In the genomic region with DNA sequence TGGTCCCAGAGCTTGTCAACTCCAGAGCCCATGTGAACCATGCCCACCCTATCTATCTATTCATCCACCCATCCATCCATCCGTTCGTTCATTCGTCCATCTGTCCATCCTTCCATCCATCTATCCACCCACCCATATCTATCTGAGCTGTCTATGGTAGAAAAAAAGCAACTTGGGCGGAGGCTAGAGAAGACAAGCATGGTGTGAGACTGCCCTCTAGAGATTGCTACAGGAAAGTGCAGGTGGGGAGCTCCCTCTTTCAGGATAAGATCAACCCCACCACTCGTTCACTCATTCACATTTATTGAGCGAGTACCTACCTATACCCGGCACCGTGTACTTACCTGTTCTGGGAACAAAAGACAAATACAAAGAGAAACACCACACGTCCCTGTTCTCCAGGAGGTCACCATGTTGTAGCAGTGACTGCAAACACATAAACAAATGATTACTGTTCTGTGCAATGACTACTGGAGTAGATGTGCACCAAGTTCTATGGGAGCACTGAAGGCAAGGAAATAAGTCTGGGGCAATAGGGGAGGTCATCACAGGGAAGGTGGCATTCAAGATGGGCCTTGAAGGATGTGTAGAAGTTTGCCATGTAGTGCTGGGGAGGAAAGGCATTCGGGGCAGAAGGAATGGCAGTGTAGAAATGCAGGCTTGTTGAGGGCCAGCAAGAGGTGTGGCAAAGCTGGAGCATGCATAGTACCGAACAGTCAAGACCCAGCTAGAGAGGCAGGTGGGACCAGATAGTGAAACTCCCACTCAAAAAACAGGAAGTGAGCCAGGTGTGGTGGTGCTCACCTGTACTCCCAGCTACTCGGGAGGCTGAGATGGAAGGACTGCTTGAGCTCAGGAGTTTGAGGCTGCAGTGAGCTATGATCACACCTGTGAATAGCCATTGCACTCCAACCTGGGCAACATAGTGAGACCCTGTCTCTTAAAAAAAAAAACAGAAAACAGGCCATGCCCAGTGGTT, we compare ENCODE assay signal across 8 cellular contexts. TPM values are rescaled to one million over a fixed set of nuclear protein-coding genes. Genes with fewer than 3 reads are reported as not detected.
DNase-seq lines count a peak whose midpoint lies in the region; ATAC-seq and TF ChIP-seq lines count a peak whose summit lies in the region.

No MANE protein-coding gene starts in this region.

- peak; percentile 88 to 89 for ATAC-seq in natural killer cell treated with Interleukin-12 subunit alpha and Interleukin-12 subunit beta and Interleukin-15 and Interleukin-18, amount 100 ng/mL, for 72 hours
- no peak for ATAC-seq in GM21576 (IDR thresholded peaks at IDR 0.05; ENCODE audit: unreplicated experiment)

- no peaks in the 10 kb centered on the region for H3K9me3 ChIP-seq in fibroblast of lung (ENCODE audit: control insufficient read depth, insufficient read depth, low read depth, low read length)

- no peak overlapping the region for H3K4me3 ChIP-seq in LNCaP clone FGC (ENCODE audit: low read depth, low read length)
- no peak overlapping the region for H3K4me3 ChIP-seq in fibroblast of lung (replicated peaks in 1 of 4; ENCODE audit: control extremely low read depth in 1 of 4, insufficient read depth in 1 of 4, low read depth in 3 of 4, low read length in 4 of 4)

- H3K4me1 Mint-ChIP-seq in natural killer cell treated with Interleukin-12 subunit alpha and Interleukin-12 subunit beta and Interleukin-15 and Interleukin-18, amount 100 ng/mL, for 72 hours (ENCODE audit: low read depth in 2 of 2) = no peaks in the 10 kb centered on the region
- peaks cover 4% of the 10 kb centered on the region for H3K4me1 Mint-ChIP-seq in type B pancreatic cell (ENCODE audit: unreplicated experiment)

- no peaks in the 10 kb centered on the region for H3K9me3 Mint-ChIP-seq in natural killer cell treated with Interleukin-12 subunit alpha and Interleukin-12 subunit beta and Interleukin-15 and Interleukin-18, amount 100 ng/mL, for 72 hours
- no peaks in the 10 kb centered on the region for H3K9me3 Mint-ChIP-seq in type B pancreatic cell

- no peak overlapping the region for H3K4me3 Mint-ChIP-seq in natural killer cell treated with Interleukin-12 subunit alpha and Interleukin-12 subunit beta and Interleukin-15 and Interleukin-18, amount 100 ng/mL, for 72 hours
- H3K4me3 Mint-ChIP-seq in type B pancreatic cell = no peak overlapping the region

- H3K27ac ChIP-seq in fibroblast of lung (ENCODE audit: insufficient read depth, low read length) = no peak overlapping the region

- H3K36me3 ChIP-seq in fibroblast of lung (ENCODE audit: control insufficient read depth, insufficient read depth, low read length) = no peaks in the 10 kb centered on the region

- no peaks in the 10 kb centered on the region for H3K4me1 ChIP-seq in fibroblast of lung (ENCODE audit: control insufficient read depth, extremely low read depth, insufficient read depth, low read length)

- peaks cover 0 to 3% of the 10 kb centered on the region in 2 donors for H3K27me3 Mint-ChIP-seq in natural killer cell treated with Interleukin-12 subunit alpha and Interleukin-12 subunit beta and Interleukin-15 and Interleukin-18, amount 100 ng/mL, for 72 hours
- H3K27me3 Mint-ChIP-seq in type B pancreatic cell = peaks cover 3% of the 10 kb centered on the region

- H3K9ac ChIP-seq in fibroblast of lung (ENCODE audit: insufficient read depth, low read length) = no peak overlapping the region

- H3K79me2 ChIP-seq in fibroblast of lung (ENCODE audit: control insufficient read depth, insufficient read depth, low read length) = no peaks in the 10 kb centered on the region

- H2AFZ ChIP-seq in fibroblast of lung (ENCODE audit: low read length) = no peak overlapping the region

- H3K36me3 Mint-ChIP-seq in natural killer cell treated with Interleukin-12 subunit alpha and Interleukin-12 subunit beta and Interleukin-15 and Interleukin-18, amount 100 ng/mL, for 72 hours = no peaks in the 10 kb centered on the region
- no peaks in the 10 kb centered on the region for H3K36me3 Mint-ChIP-seq in type B pancreatic cell

- no peaks in the 10 kb centered on the region for H3K27me3 ChIP-seq in fibroblast of lung (ENCODE audit: control insufficient read depth, insufficient read depth, low read length)

- no peaks in the 10 kb centered on the region for H4K20me1 ChIP-seq in fibroblast of lung (ENCODE audit: control insufficient read depth, extremely low read depth, insufficient read depth, low read length)

- H3K27ac Mint-ChIP-seq in natural killer cell treated with Interleukin-12 subunit alpha and Interleukin-12 subunit beta and Interleukin-15 and Interleukin-18, amount 100 ng/mL, for 72 hours = no peak overlapping the region
- H3K27ac Mint-ChIP-seq in type B pancreatic cell = no peak overlapping the region

- TF ChIP-seq CTCF in LNCaP clone FGC (IDR thresholded peaks at IDR 0.05; ENCODE audit: control insufficient read depth, extremely low read depth, insufficient read depth) (peak; percentile 97), fibroblast of lung (conservative IDR thresholded peaks at IDR 0.05 in 1 of 2, IDR thresholded peaks at IDR 0.05 in 1 of 2; ENCODE audit: low read depth in 1 of 2, low read length in 2 of 2) (peak; percentile 96 to 99), type B pancreatic cell (conservative IDR thresholded peaks at IDR 0.05) (peak; percentile 96)

- DNase-seq in Daoy (ENCODE audit: low read depth) = peak; percentile 62
- DNase-seq in LNCaP clone FGC (ENCODE audit: low read depth) = peak; percentile 30
- DNase-seq in OCI-M2 (lab: John Stamatoyannopoulos, UW; ENCODE audit: unreplicated experiment) = peak; percentile 33
- peak; percentile 45 for DNase-seq in activated T-cell treated with anti-CD3 and anti-CD28 coated beads for 24 hours (ENCODE audit: low read depth)
- peak; percentile 41 to 75 for DNase-seq in fibroblast of lung (ENCODE audit: low read depth in 2 of 2)
- DNase-seq in natural killer cell treated with Interleukin-12 subunit alpha and Interleukin-12 subunit beta and Interleukin-15 and Interleukin-18, amount 100 ng/mL, for 72 hours (ENCODE audit: low spot score) = peak; percentile 75
- DNase-seq in type B pancreatic cell (ENCODE audit: extremely low spot score, unreplicated experiment) = no peak

- H3K4me2 ChIP-seq in fibroblast of lung (ENCODE audit: extremely low read depth, insufficient read depth, low read length) = no peak overlapping the region

RNA-seq across cellular contexts. Expression of gene ATP5MC1, which starts 13.4 kb away (rescaled TPM):
- total RNA-seq in Daoy (2014; rRNA removed; shearing (Covaris generic)) = 91.6 and 105 TPM in 2 replicates
- total RNA-seq in fibroblast of lung (19.0 and 24.8 TPM in 2 replicates), type B pancreatic cell (ENCODE audit: low replicate concordance) (91.5 and 92.2 TPM in 2 replicates)
- 219 and 309 TPM in 2 replicates for polyA plus RNA-seq in fibroblast of lung
- polyA plus RNA-seq in fibroblast of lung (2012) = 203 and 231 TPM in 2 replicates
- 191 and 192 TPM in 2 replicates for polyA minus RNA-seq in fibroblast of lung (ENCODE audit: low replicate concordance)
- total RNA-seq in natural killer cell treated with Interleukin-12 subunit alpha and Interleukin-12 subunit beta and Interleukin-15 and Interleukin-18, amount 100 ng/mL, for 72 hours = 100 to 1,000 TPM in 1 of 2 donors, 10 to 100 TPM in 1; 66.5 to 102 TPM

RNA-seq across cellular contexts. Expression of gene UBE2Z, which starts 29.0 kb away (rescaled TPM):
- total RNA-seq in Daoy (2014; rRNA removed; shearing (Covaris generic)) = 65.3 and 66.0 TPM in 2 replicates
- total RNA-seq in fibroblast of lung (46.7 and 55.2 TPM in 2 replicates), type B pancreatic cell (ENCODE audit: low replicate concordance) (72.1 and 78.0 TPM in 2 replicates)
- 141 and 152 TPM in 2 replicates for polyA plus RNA-seq in fibroblast of lung
- polyA plus RNA-seq in fibroblast of lung (2012) = 85.0 and 91.1 TPM in 2 replicates
- 134 and 140 TPM in 2 replicates for polyA minus RNA-seq in fibroblast of lung (ENCODE audit: low replicate concordance)
- total RNA-seq in natural killer cell treated with Interleukin-12 subunit alpha and Interleukin-12 subunit beta and Interleukin-15 and Interleukin-18, amount 100 ng/mL, for 72 hours = 100 to 1,000 TPM; 109 to 130 TPM

RNA-seq across cellular contexts. Expression of gene CALCOCO2, which starts 48.4 kb away (rescaled TPM):
- 11.0 and 20.9 TPM in 2 replicates for total RNA-seq in Daoy (2014; rRNA removed; shearing (Covaris generic))
- total RNA-seq in fibroblast of lung (50.1 and 65.1 TPM in 2 replicates), type B pancreatic cell (ENCODE audit: low replicate concordance) (74.5 and 99.7 TPM in 2 replicates)
- polyA plus RNA-seq in fibroblast of lung = 85.2 and 164 TPM in 2 replicates
- polyA plus RNA-seq in fibroblast of lung (2012) = 58.3 and 94.0 TPM in 2 replicates
- polyA minus RNA-seq in fibroblast of lung (ENCODE audit: low replicate concordance) = 72.5 and 98.4 TPM in 2 replicates
- total RNA-seq in natural killer cell treated with Interleukin-12 subunit alpha and Interleukin-12 subunit beta and Interleukin-15 and Interleukin-18, amount 100 ng/mL, for 72 hours = 100 to 1,000 TPM; 118 to 166 TPM
